Comparison of ENCODE assay signal across 8 cellular contexts in the genomic region with DNA sequence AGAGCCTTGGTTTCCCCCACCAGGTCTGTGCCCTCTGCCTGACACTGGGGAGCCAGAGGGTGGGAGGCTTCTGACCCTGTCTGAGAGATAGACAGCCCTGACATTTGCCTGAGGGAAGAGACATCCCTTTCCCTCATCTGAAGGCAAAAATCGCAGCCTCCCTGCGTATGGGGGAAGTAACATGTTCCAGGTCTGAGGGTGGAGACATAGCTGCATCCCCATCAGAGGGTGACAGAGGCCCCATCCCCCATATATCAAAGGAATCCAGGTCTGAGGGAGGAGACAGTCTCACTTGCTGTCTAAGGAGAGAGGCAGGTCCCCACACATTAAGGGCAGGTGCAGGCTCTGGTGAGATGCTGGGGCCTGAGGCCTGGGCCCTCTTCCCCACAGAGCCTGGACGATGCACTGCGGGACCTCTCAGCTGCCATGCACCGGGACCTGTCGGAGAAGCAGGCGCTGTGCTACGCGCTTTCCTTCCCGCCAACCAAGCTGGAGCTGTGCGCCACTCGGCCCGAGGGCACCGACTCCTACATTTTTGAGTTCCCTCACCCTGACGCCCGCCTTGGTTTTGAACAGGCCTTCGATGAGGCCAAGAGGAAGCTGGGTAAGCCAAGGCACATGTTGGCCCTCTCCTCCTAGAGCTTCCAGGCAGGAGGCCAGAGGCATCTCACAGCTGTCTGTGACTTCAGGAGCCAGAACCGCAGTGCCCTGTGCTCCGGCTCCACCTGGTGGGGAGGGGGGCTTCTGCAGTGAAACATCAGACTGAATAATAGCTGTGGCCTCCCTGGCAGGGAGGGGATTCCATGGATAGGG. TPM values are rescaled to one million over a fixed set of nuclear protein-coding genes. Genes with fewer than 3 reads are reported as not detected.
DNase-seq lines count a peak whose midpoint lies in the region; ATAC-seq lines count a peak whose summit lies in the region.

No MANE protein-coding gene starts in this region.

- no peak overlapping the region for H3K27ac Mint-ChIP-seq in activated naive CD4-positive, alpha-beta T cell treated with anti-CD3 and anti-CD28 coated beads for 36 hours

- H3K4me1 Mint-ChIP-seq in activated naive CD4-positive, alpha-beta T cell treated with anti-CD3 and anti-CD28 coated beads for 36 hours (ENCODE audit: low read depth) = no peaks in the 10 kb centered on the region

- ATAC-seq in HG02759 (IDR thresholded peaks at IDR 0.05; ENCODE audit: unreplicated experiment) = no peak

- H3K4me3 Mint-ChIP-seq in activated naive CD4-positive, alpha-beta T cell treated with anti-CD3 and anti-CD28 coated beads for 36 hours = no peak overlapping the region

- intact Hi-C loops in activated naive CD4-positive, alpha-beta T cell treated with anti-CD3 and anti-CD28 coated beads for 36 hours (cut with micrococcal nuclease) = no loop called here

- DNase-seq in NCI-H1417 (lab: John Stamatoyannopoulos, UW) = peak in 2 of 3 experiments; percentile 11 to 27
- DNase-seq in NCI-H1417 treated with DMSO at 0.1 percent for 48 hours (lab: John Stamatoyannopoulos, UW) = no peak
- DNase-seq in NCI-H1694 treated with DMSO at 0.1 percent for 48 hours (lab: John Stamatoyannopoulos, UW) = peak; percentile 18
- peak; percentile 46 for DNase-seq in activated naive CD4-positive, alpha-beta T cell treated with anti-CD3 and anti-CD28 coated beads for 36 hours
- peak; percentile 51 for DNase-seq in iris pigment epithelial cell (ENCODE audit: low read depth)
- DNase-seq in NOMO-1 treated with dmso at 0.1 percent for 144 hours (lab: John Stamatoyannopoulos, UW; ENCODE audit: unreplicated experiment) = no peak
- DNase-seq in NCI-H2107 treated with DMSO at 0.1 percent for 48 hours (lab: John Stamatoyannopoulos, UW; ENCODE audit: unreplicated experiment) = no peak

- CTCF ChIA-PET in activated naive CD4-positive, alpha-beta T cell treated with anti-CD3 and anti-CD28 coated beads for 36 hours (lab: Charles Lee) = interaction anchor here (0.7 to 4.2 kb wide), 8 partner anchors 10 to 300 kb away, joined by 3 to 46 read pairs (median 4); partner anchors contain the start of gene ARHGEF17

- H3K36me3 Mint-ChIP-seq in activated naive CD4-positive, alpha-beta T cell treated with anti-CD3 and anti-CD28 coated beads for 36 hours (ENCODE audit: low read depth) = no peaks in the 10 kb centered on the region

- H3K27me3 Mint-ChIP-seq in activated naive CD4-positive, alpha-beta T cell treated with anti-CD3 and anti-CD28 coated beads for 36 hours (ENCODE audit: low read depth) = no peaks in the 10 kb centered on the region

- H3K9me3 Mint-ChIP-seq in activated naive CD4-positive, alpha-beta T cell treated with anti-CD3 and anti-CD28 coated beads for 36 hours = no peaks in the 10 kb centered on the region

RNA-seq across cellular contexts. Expression of gene RELT, which starts 16.1 kb away (rescaled TPM):
- 10 to 100 TPM; 17.9 to 18.5 TPM for total RNA-seq in activated naive CD4-positive, alpha-beta T cell treated with anti-CD3 and anti-CD28 coated beads for 36 hours

RNA-seq across cellular contexts. Expression of gene ARHGEF17, which starts 52.1 kb away (rescaled TPM):
- total RNA-seq in activated naive CD4-positive, alpha-beta T cell treated with anti-CD3 and anti-CD28 coated beads for 36 hours = under 1 TPM in 1 of 2 experiments, not detected in 1; 0.19 TPM

Comparison
In these comparisons a context has a peak if more than half of its experiments do, and no peak if none do; other contexts are left out.
1. DNase-seq: peak in NCI-H1417 (2 of 3), NCI-H1694 treated with DMSO at 0.1 percent for 48 hours (single experiment), activated naive CD4-positive, alpha-beta T cell treated with anti-CD3 and anti-CD28 coated beads for 36 hours (single experiment) and iris pigment epithelial cell (single experiment); none in NCI-H1417 treated with DMSO at 0.1 percent for 48 hours (single experiment), NOMO-1 treated with dmso at 0.1 percent for 144 hours (single experiment) and NCI-H2107 treated with DMSO at 0.1 percent for 48 hours (single experiment).